ENCODE assay signal across 22 cellular contexts in the genomic region with DNA sequence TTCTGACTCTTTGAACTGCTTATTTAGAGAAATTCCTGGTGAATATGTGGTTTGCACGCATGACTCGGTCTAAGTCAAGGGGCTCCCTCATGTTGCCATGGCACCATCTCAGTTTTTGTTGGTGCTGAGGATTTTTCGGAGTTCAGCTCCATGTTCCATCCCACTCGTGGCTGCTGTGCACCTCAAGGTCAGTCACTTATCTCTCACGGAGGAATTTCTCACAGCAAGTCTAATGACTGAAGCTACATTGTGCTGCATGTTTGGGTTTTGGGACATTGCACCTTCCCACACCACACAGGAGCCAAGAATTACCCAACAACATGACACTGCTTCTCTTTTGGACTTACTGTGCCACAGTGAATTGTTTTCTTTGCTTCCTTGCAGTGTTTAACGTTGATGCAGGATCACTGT.
DNase-seq lines count a peak whose midpoint lies in the region; ATAC-seq, FAIRE-seq and TF ChIP-seq lines count a peak whose summit lies in the region.
"Had no signal": no experiment of that assay in that cellular context is flagged by ENCODE, and none has a peak within 500 bp of the region (broad histone marks: within the 10 kb centered on the region; RNA-seq: fewer than 3 reads in every experiment).

No MANE protein-coding gene starts in this region.

- no peaks in the 10 kb centered on the region for H3K4me1 ChIP-seq in H1 (replicated peaks in 1 of 4; ENCODE audit: control insufficient read depth in 3 of 4, insufficient read depth in 4 of 4, low read length in 3 of 4)
- no peaks in the 10 kb centered on the region for H3K4me1 ChIP-seq in trophoblast cell (ENCODE audit: control insufficient read depth in 1 of 2, insufficient read depth in 2 of 2, low read length in 2 of 2)
- H3K4me1 ChIP-seq: foreskin keratinocyte had no signal

- no peaks in the 10 kb centered on the region for H3K27me3 ChIP-seq in SU-DHL-6 (ENCODE audit: low read length)
- H3K27me3 ChIP-seq in H1 (replicated peaks in 1 of 4; ENCODE audit: control insufficient read depth in 3 of 4, extremely low read depth in 1 of 4, insufficient read depth in 3 of 4, low read length in 3 of 4): no peaks in the 10 kb centered on the region
- H3K27me3 ChIP-seq in trophoblast cell (ENCODE audit: insufficient read depth, low read length): no peaks in the 10 kb centered on the region
- H3K27me3 ChIP-seq: foreskin keratinocyte had no signal

- no peak for TF ChIP-seq CTCF in SU-DHL-6 (IDR thresholded peaks at IDR 0.05; ENCODE audit: insufficient read depth, low read length, poor library complexity, severe bottlenecking)
- no peak for TF ChIP-seq CTCF in H1 (IDR thresholded peaks at IDR 0.05; ENCODE audit: control extremely low read depth in 1 of 3, insufficient read depth in 1 of 3, low read depth in 1 of 3, low read length in 3 of 3)

- DNase-seq in DMS79 treated with DMSO at 0.1 percent for 48 hours (lab: John Stamatoyannopoulos, UW): peak; percentile 28
- no peak for DNase-seq in H1 (ENCODE audit: low read depth in 1 of 2, low spot score in 2 of 2)
- DNase-seq in trophoblast cell: no peak
- no peak for DNase-seq in stimulated activated CD4-positive, alpha-beta T cell treated with anti-CD3 and anti-CD28 coated beads, Interleukin-4, amount 100 ng/mL, for 1 hour
- no peak for DNase-seq in activated CD4-positive, alpha-beta T cell treated with anti-CD3 and anti-CD28 coated beads, Interleukin-2, amount 50 U/mL, for 1 hour
- DNase-seq in RKO (ENCODE audit: low spot score): no peak
- DNase-seq: activated CD4-positive, alpha-beta T cell treated with anti-CD3 and anti-CD28 coated beads, Interleukin-2, amount 50 U/mL, for 48 hours; activated naive CD4-positive, alpha-beta T cell treated with Interleukin-2 at 50 U/mL for 16 hours; aorta; CD8-positive, alpha-beta memory T cell; foreskin keratinocyte; Karpas-422; NCI-H1092 treated with DMSO at 0.1 percent for 48 hours; PC-3; stimulated activated CD4-positive, alpha-beta T cell treated with anti-CD3 and anti-CD28 coated beads, Interleukin-4, amount 100 ng/mL, for 4 hours; T-helper 17 cell; WERI-Rb-1 had no signal

- 92% methylated on average over 6 of the region's 6 CpGs; no CpG with 5 or more reads in 1 of the 2 experiments for WGBS in H1 (ENCODE audit: extremely low coverage in 1 of 2, insufficient coverage in 1 of 2, insufficient read length in 1 of 2, insufficient replicate concordance in 2 of 2, low coverage in 1 of 2, low lambda C conversion rate in 2 of 2, missing lambda C conversion rate in 1 of 2), 2 experiments
- no CpG with 5 or more reads among the region's 6 CpGs for WGBS in trophoblast cell (ENCODE audit: extremely low coverage, insufficient coverage, insufficient read length)

- no peak overlapping the region for H3K4me3 ChIP-seq in SU-DHL-6 (ENCODE audit: insufficient read depth, low read length, poor library complexity, severe bottlenecking)
- H3K4me3 ChIP-seq in H1 (ENCODE audit: extremely low read depth in 1 of 4, insufficient read depth in 2 of 4, low read depth in 3 of 4, low read length in 4 of 4): no peak overlapping the region
- no peak overlapping the region for H3K4me3 ChIP-seq in trophoblast cell (ENCODE audit: low read depth, low read length)

- no peaks in the 10 kb centered on the region for H3K79me2 ChIP-seq in SU-DHL-6 (ENCODE audit: insufficient read depth, low read length)
- no peaks in the 10 kb centered on the region for H3K79me2 ChIP-seq in H1 (ENCODE audit: control insufficient read depth in 1 of 2, insufficient read depth in 2 of 2, low read length in 2 of 2)
- no peaks in the 10 kb centered on the region for H3K79me2 ChIP-seq in trophoblast cell (ENCODE audit: control insufficient read depth, insufficient read depth, low read length, poor library complexity)

- H2AK5ac ChIP-seq in H1 (ENCODE audit: low read depth, low read length): no peak overlapping the region
- no peak overlapping the region for H2AK5ac ChIP-seq in trophoblast cell (ENCODE audit: low read length)

- H3K79me1 ChIP-seq in H1 (ENCODE audit: low read depth, low read length) (no peaks in the 10 kb centered on the region), trophoblast cell (ENCODE audit: low read length) (no peaks in the 10 kb centered on the region)

- H3K23ac ChIP-seq in H1 (ENCODE audit: insufficient read length) (no peak overlapping the region), trophoblast cell (ENCODE audit: low read length) (peak overlapping the region; percentile 46)

- H3K36me3 ChIP-seq in SU-DHL-6 (ENCODE audit: low read length): peaks cover 4% of the 10 kb centered on the region; the same call in 1 of the 2 replicates
- no peaks in the 10 kb centered on the region for H3K36me3 ChIP-seq in H1 (ENCODE audit: control insufficient read depth in 2 of 4, insufficient read depth in 4 of 4, low read length in 3 of 4)
- no peaks in the 10 kb centered on the region for H3K36me3 ChIP-seq in trophoblast cell (ENCODE audit: control insufficient read depth in 1 of 2, insufficient read depth in 2 of 2, low read length in 2 of 2)
- H3K36me3 ChIP-seq: WERI-Rb-1 had no signal

- TF ChIP-seq POLR2A in H1 (IDR thresholded peaks at IDR 0.05; ENCODE audit: control extremely low read depth in 1 of 2, low read depth in 2 of 2, low read length in 2 of 2): no peak

- no peak overlapping the region for H4K12ac ChIP-seq in trophoblast cell (ENCODE audit: low read depth, low read length)

- H3K9me3 ChIP-seq in SU-DHL-6 (ENCODE audit: insufficient read depth, low read length) (no peaks in the 10 kb centered on the region), H1 (ENCODE audit: insufficient read depth in 2 of 2, low read depth in 1 of 2, low read length in 1 of 2) (no peaks in the 10 kb centered on the region), trophoblast cell (ENCODE audit: insufficient read depth, low read depth, low read length) (peaks cover 2% of the 10 kb centered on the region)

- no peak overlapping the region for H3K4ac ChIP-seq in H1 (replicated peaks; ENCODE audit: insufficient read length, low read depth, low read length)
- no peak overlapping the region for H3K4ac ChIP-seq in trophoblast cell (ENCODE audit: low read depth, low read length)

- no peak overlapping the region for H3K56ac ChIP-seq in H1 (replicated peaks; ENCODE audit: insufficient read length, low read depth, low read length)

- H2BK5ac ChIP-seq in H1 (ENCODE audit: low read depth, low read length) (no peak overlapping the region), trophoblast cell (ENCODE audit: low read depth, low read length, poor library complexity) (no peak overlapping the region)

- no peak overlapping the region for H3K9ac ChIP-seq in SU-DHL-6 (ENCODE audit: low read length)
- H3K9ac ChIP-seq in H1 (replicated peaks in 1 of 4; ENCODE audit: extremely low read depth in 1 of 4, low read depth in 3 of 4, low read length in 3 of 4): no peak overlapping the region
- no peak overlapping the region for H3K9ac ChIP-seq in trophoblast cell (ENCODE audit: low read length)

- FAIRE-seq in H1 (lab: Jason Lieb, UNC): no peak
- FAIRE-seq: colon, GM18507 had no signal

- no peak overlapping the region for H4K5ac ChIP-seq in H1 (ENCODE audit: insufficient read length, low read depth, low read length)

- no peaks in the 10 kb centered on the region for H3K9me2 ChIP-seq in SU-DHL-6 (replicated peaks; ENCODE audit: insufficient read depth, low read length)

- no peak for TF ChIP-seq RAD21 in H1 (IDR thresholded peaks at IDR 0.05 in 1 of 2, conservative IDR thresholded peaks at IDR 0.05 in 1 of 2; ENCODE audit: low read depth in 2 of 2, low read length in 2 of 2)

- H3F3A ChIP-seq in SU-DHL-6 (ENCODE audit: insufficient read depth): no peaks in the 10 kb centered on the region

- no peak overlapping the region for H2BK120ac ChIP-seq in H1 (replicated peaks; ENCODE audit: low read depth, low read length)
- no peak overlapping the region for H2BK120ac ChIP-seq in trophoblast cell (ENCODE audit: insufficient read depth, low read length, poor library complexity)

- H2AFZ ChIP-seq in SU-DHL-6 (ENCODE audit: low read depth, low read length, severe bottlenecking): peak overlapping the region; percentile 50
- H2AFZ ChIP-seq in H1 (ENCODE audit: low read length): peak overlapping the region; percentile 69
- H2AFZ ChIP-seq in trophoblast cell (ENCODE audit: insufficient read depth, low read length, poor library complexity): no peak overlapping the region

- no peaks in the 10 kb centered on the region for H3K23me2 ChIP-seq in H1 (ENCODE audit: low read depth, low read length)

- H3K18ac ChIP-seq in H1 (ENCODE audit: extremely low read depth, low read length): no peak overlapping the region
- H3K18ac ChIP-seq in trophoblast cell (ENCODE audit: low read length): no peak overlapping the region

- H4K8ac ChIP-seq in H1 (ENCODE audit: extremely low read depth, insufficient read depth, low read length) (no peak overlapping the region), trophoblast cell (ENCODE audit: low read depth, low read length) (no peak overlapping the region)

- H2BK15ac ChIP-seq in H1 (ENCODE audit: low read length): no peak overlapping the region

- no peak overlapping the region for H3K27ac ChIP-seq in SU-DHL-6 (ENCODE audit: low read depth, low read length)
- no peak overlapping the region for H3K27ac ChIP-seq in H1 (ENCODE audit: low read depth, low read length)
- H3K27ac ChIP-seq in trophoblast cell (ENCODE audit: low read depth, low read length): no peak overlapping the region
- H3K27ac ChIP-seq: foreskin keratinocyte, WERI-Rb-1 had no signal

- H4K91ac ChIP-seq in H1 (replicated peaks; ENCODE audit: insufficient read length, low read length) (no peak overlapping the region), trophoblast cell (ENCODE audit: low read depth, low read length) (no peak overlapping the region)

- no peak for ATAC-seq in SK-N-SH treated with all-trans-retinoic acid at 6 μM for 48 hours
- ATAC-seq: foreskin keratinocyte; natural killer cell treated with Interleukin-12 subunit alpha and Interleukin-12 subunit beta and Interleukin-15 and Interleukin-18, amount 100 ng/mL, for 72 hours; PC-3; T-helper 17 cell had no signal

- H3K4me2 ChIP-seq in SU-DHL-6 (ENCODE audit: low read depth, low read length, poor library complexity, severe bottlenecking) (no peak overlapping the region), H1 (ENCODE audit: insufficient read depth in 1 of 2, low read depth in 2 of 2, low read length in 2 of 2) (no peak overlapping the region), trophoblast cell (ENCODE audit: low read length) (no peak overlapping the region)

- CTCF ChIA-PET in H1 (lab: Charles Lee; ENCODE audit: partially characterized antibody): interaction anchor here (0.7 to 2.2 kb wide), 5 partner anchors 13 to 269 kb away, joined by 3 to 7 read pairs (median 3); a partner anchor contains a TSS

- H3K14ac ChIP-seq in H1 (ENCODE audit: insufficient read length) (no peak overlapping the region), trophoblast cell (ENCODE audit: low read length) (no peak overlapping the region)

- TF ChIP-seq EP300 in H1 (IDR thresholded peaks at IDR 0.05; ENCODE audit: borderline replicate concordance in 1 of 2, low read depth in 2 of 2, low read length in 2 of 2): no peak

- no peak overlapping the region for H2BK20ac ChIP-seq in H1 (ENCODE audit: low read length)

- POLR2A ChIA-PET in H1 (lab: Charles Lee; ENCODE audit: partially characterized antibody): no interaction called here

- H2BK12ac ChIP-seq in H1 (ENCODE audit: low read depth, low read length): no peak overlapping the region
- no peak overlapping the region for H2BK12ac ChIP-seq in trophoblast cell (ENCODE audit: low read length)

- H4K20me1 ChIP-seq in SU-DHL-6 (ENCODE audit: low read depth, low read length) (no peaks in the 10 kb centered on the region), H1 (replicated peaks in 1 of 2; ENCODE audit: control insufficient read depth in 1 of 2, insufficient read depth in 2 of 2, low read length in 2 of 2) (no peaks in the 10 kb centered on the region)
